Comparison of ENCODE assay signal across 26 cellular contexts in genomic region chr7:73597978-73598782, GRCh38. TPM values are rescaled to one million over a fixed set of nuclear protein-coding genes. Genes with fewer than 3 reads are reported as not detected.
"Had no signal": no experiment of that assay in that cellular context is flagged by ENCODE, and none has a peak within 500 bp of the region (broad histone marks: within the 10 kb centered on the region; RNA-seq: fewer than 3 reads in every experiment).

No MANE protein-coding gene starts in this region.

- H3K4me1 Mint-ChIP-seq: activated B cell treated with CpG ODN at 0.5 μM for 24 hours; activated CD8-positive, alpha-beta memory T cell treated with anti-CD3 and anti-CD28 coated beads, Interleukin-2, amount 10 ng/mL, durations not matched to agents 7 days and 5 days; immature natural killer cell; mesothelial cell of epicardium; naive thymus-derived CD8-positive, alpha-beta T cell; stimulated activated naive CD8-positive, alpha-beta T cell treated with anti-CD3 and anti-CD28 coated beads, Interleukin-15, amount 100 ng/mL, for 72 hours had no signal

- H3K9me3 Mint-ChIP-seq: activated B cell treated with CpG ODN at 0.5 μM for 24 hours; activated CD4-positive, alpha-beta memory T cell treated with anti-CD3 and anti-CD28 coated beads for 36 hours; mesothelial cell of epicardium; naive thymus-derived CD8-positive, alpha-beta T cell; stimulated activated naive CD8-positive, alpha-beta T cell treated with anti-CD3 and anti-CD28 coated beads, Interleukin-15, amount 100 ng/mL, for 72 hours had no signal

- H3K36me3 Mint-ChIP-seq: activated CD4-positive, alpha-beta memory T cell treated with anti-CD3 and anti-CD28 coated beads for 36 hours; activated CD8-positive, alpha-beta memory T cell treated with anti-CD3 and anti-CD28 coated beads, Interleukin-2, amount 10 ng/mL, durations not matched to agents 7 days and 5 days; immature natural killer cell; mesothelial cell of epicardium had no signal

- DNase-seq: activated B cell treated with CpG ODN at 0.5 μM for 24 hours; activated CD4-positive, alpha-beta memory T cell treated with anti-CD3 and anti-CD28 coated beads for 36 hours; activated CD4-positive, alpha-beta T cell treated with anti-CD3 and anti-CD28 coated beads for 4 hours; activated CD8-positive, alpha-beta memory T cell treated with anti-CD3 and anti-CD28 coated beads, Interleukin-2, amount 10 ng/mL, durations not matched to agents 7 days and 5 days; activated gamma-delta T cell; activated naive CD4-positive, alpha-beta T cell treated with anti-CD3 and anti-CD28 coated beads, Interleukin-2, amount 50 U/mL, for 16 hours; activated T-cell treated with anti-CD3 and anti-CD28 coated beads for 4 hours; anterior cingulate cortex; body of pancreas; foreskin melanocyte; immature natural killer cell; kidney glomerular epithelial cell; left ventricle myocardium inferior; mammary epithelial cell; naive thymus-derived CD8-positive, alpha-beta T cell; ovary; psoas muscle; stimulated activated CD4-positive, alpha-beta T cell treated with anti-CD3 and anti-CD28 coated beads, Interleukin-4, amount 100 ng/mL, for 4 hours; stimulated activated naive CD8-positive, alpha-beta T cell treated with anti-CD3 and anti-CD28 coated beads, Interleukin-15, amount 100 ng/mL, for 72 hours; T1000 had no signal

- H3K27ac Mint-ChIP-seq: activated B cell treated with CpG ODN at 0.5 μM for 24 hours; activated CD4-positive, alpha-beta memory T cell treated with anti-CD3 and anti-CD28 coated beads for 36 hours; activated CD8-positive, alpha-beta memory T cell treated with anti-CD3 and anti-CD28 coated beads, Interleukin-2, amount 10 ng/mL, durations not matched to agents 7 days and 5 days; immature natural killer cell; mesothelial cell of epicardium; naive thymus-derived CD8-positive, alpha-beta T cell; stimulated activated naive CD8-positive, alpha-beta T cell treated with anti-CD3 and anti-CD28 coated beads, Interleukin-15, amount 100 ng/mL, for 72 hours had no signal

- H3K4me3 ChIP-seq: body of pancreas, hepatocyte, left ventricle myocardium inferior, ovary, psoas muscle, right atrium auricular region, tibial nerve had no signal

- H3K4me3 Mint-ChIP-seq: activated B cell treated with CpG ODN at 0.5 μM for 24 hours; activated CD4-positive, alpha-beta memory T cell treated with anti-CD3 and anti-CD28 coated beads for 36 hours; activated CD8-positive, alpha-beta memory T cell treated with anti-CD3 and anti-CD28 coated beads, Interleukin-2, amount 10 ng/mL, durations not matched to agents 7 days and 5 days; immature natural killer cell; mesothelial cell of epicardium; naive thymus-derived CD8-positive, alpha-beta T cell; stimulated activated naive CD8-positive, alpha-beta T cell treated with anti-CD3 and anti-CD28 coated beads, Interleukin-15, amount 100 ng/mL, for 72 hours had no signal

- ATAC-seq: activated CD8-positive, alpha-beta memory T cell treated with anti-CD3 and anti-CD28 coated beads, Interleukin-2, amount 10 ng/mL, durations not matched to agents 7 days and 5 days; body of pancreas; naive thymus-derived CD8-positive, alpha-beta T cell; psoas muscle; stimulated activated naive CD8-positive, alpha-beta T cell treated with anti-CD3 and anti-CD28 coated beads, Interleukin-15, amount 100 ng/mL, for 72 hours had no signal

RNA-seq across cellular contexts. Expression of gene MLXIPL, which starts 26.1 kb away (rescaled TPM):
- total RNA-seq: activated B cell treated with CpG ODN at 0.5 μM for 24 hours; activated CD4-positive, alpha-beta memory T cell treated with anti-CD3 and anti-CD28 coated beads for 36 hours; activated CD8-positive, alpha-beta memory T cell treated with anti-CD3 and anti-CD28 coated beads, Interleukin-2, amount 10 ng/mL, durations not matched to agents 7 days and 5 days; chondrocyte; naive thymus-derived CD8-positive, alpha-beta T cell; T-helper 1 cell treated with Interleukin-12 subunit alpha and Interleukin-12 subunit beta and Interleukin-4 antibody, amounts not matched to agents 30 ng/mL and 1 ng/mL, for 36 hours had no signal
